ENCODE assay signal across 8 cellular contexts in genomic region chr3:66498718-66499611, GRCh38. TPM values are rescaled to one million over a fixed set of nuclear protein-coding genes. Genes with fewer than 3 reads are reported as not detected.
DNase-seq lines count a peak whose midpoint lies in the region; ATAC-seq lines count a peak whose summit lies in the region.

No MANE protein-coding gene starts in this region.

- peaks cover 17% of the 10 kb centered on the region for H3K27me3 Mint-ChIP-seq in activated T-helper 2 cell treated with anti-CD3 and anti-CD28 coated beads, Interferon-gamma antibody, Interleukin-2, Interleukin-4, amounts not matched to agents 10 μg/mL and 5 μg/mL and 100 μg/mL, durations not matched to agents 14 hours and 24 hours and 36 hours (ENCODE audit: low read depth)
- H3K27me3 Mint-ChIP-seq in immature natural killer cell (ENCODE audit: low read depth in 3 of 3): peaks cover 8 to 13% (median 11%) of the 10 kb centered on the region in 3 donors

- H3K4me1 Mint-ChIP-seq in activated T-helper 2 cell treated with anti-CD3 and anti-CD28 coated beads, Interferon-gamma antibody, Interleukin-2, Interleukin-4, amounts not matched to agents 10 μg/mL and 5 μg/mL and 100 μg/mL, durations not matched to agents 14 hours and 24 hours and 36 hours (ENCODE audit: low read depth): peaks cover 76% of the 10 kb centered on the region
- peaks cover 38 to 55% of the 10 kb centered on the region in 2 donors for H3K4me1 Mint-ChIP-seq in immature natural killer cell

- H3K4me3 Mint-ChIP-seq in activated T-helper 2 cell treated with anti-CD3 and anti-CD28 coated beads, Interferon-gamma antibody, Interleukin-2, Interleukin-4, amounts not matched to agents 10 μg/mL and 5 μg/mL and 100 μg/mL, durations not matched to agents 14 hours and 24 hours and 36 hours (ENCODE audit: low read depth): peak overlapping the region; percentile 96
- peak overlapping the region; percentile 89 to 95 (median 90) for H3K4me3 Mint-ChIP-seq in immature natural killer cell

- H3K27ac Mint-ChIP-seq in activated T-helper 2 cell treated with anti-CD3 and anti-CD28 coated beads, Interferon-gamma antibody, Interleukin-2, Interleukin-4, amounts not matched to agents 10 μg/mL and 5 μg/mL and 100 μg/mL, durations not matched to agents 14 hours and 24 hours and 36 hours: peak overlapping the region; percentile 84
- H3K27ac Mint-ChIP-seq in immature natural killer cell: peak overlapping the region in 4 of 6 donors; percentile 61 to 82 (median 70)

- DNase-seq in NCI-H82 (lab: John Stamatoyannopoulos, UW) (peak; percentile 21), NCI-H82 treated with DMSO at 0.1 percent for 48 hours (lab: John Stamatoyannopoulos, UW; ENCODE audit: unreplicated experiment) (no peak), immature natural killer cell (no peak), substantia nigra (lab: John Stamatoyannopoulos, UW) (peak in 27 of 49 donors; percentile 8 to 59 (median 29)), iPS-NIHi11 (ENCODE audit: low spot score) (no peak)
- no peak for DNase-seq in activated T-helper 2 cell treated with anti-CD3 and anti-CD28 coated beads, Interferon-gamma antibody, Interleukin-2, Interleukin-4, amounts not matched to agents 10 μg/mL and 5 μg/mL and 100 μg/mL, durations not matched to agents 14 hours and 24 hours and 36 hours (ENCODE audit: low spot score)

- no peaks in the 10 kb centered on the region for H3K9me3 Mint-ChIP-seq in activated T-helper 2 cell treated with anti-CD3 and anti-CD28 coated beads, Interferon-gamma antibody, Interleukin-2, Interleukin-4, amounts not matched to agents 10 μg/mL and 5 μg/mL and 100 μg/mL, durations not matched to agents 14 hours and 24 hours and 36 hours
- H3K9me3 Mint-ChIP-seq in immature natural killer cell: peaks cover 0 to 2% (median 0%) of the 10 kb centered on the region in 6 donors

- no peak for ATAC-seq in HG02759 (IDR thresholded peaks at IDR 0.05; ENCODE audit: unreplicated experiment)
- no peak for ATAC-seq in GM21786 (IDR thresholded peaks at IDR 0.05; ENCODE audit: unreplicated experiment)

- H3K36me3 Mint-ChIP-seq in activated T-helper 2 cell treated with anti-CD3 and anti-CD28 coated beads, Interferon-gamma antibody, Interleukin-2, Interleukin-4, amounts not matched to agents 10 μg/mL and 5 μg/mL and 100 μg/mL, durations not matched to agents 14 hours and 24 hours and 36 hours (ENCODE audit: low read depth): peaks cover 21% of the 10 kb centered on the region
- no peaks in the 10 kb centered on the region for H3K36me3 Mint-ChIP-seq in immature natural killer cell

- peak overlapping the region; percentile 51 for H3K27ac ChIP-seq in substantia nigra (ENCODE audit: low read depth, low read length, poor library complexity, severe bottlenecking)

- intact Hi-C loops in activated T-helper 2 cell treated with anti-CD3 and anti-CD28 coated beads, Interferon-gamma antibody, Interleukin-2, Interleukin-4, amounts not matched to agents 10 μg/mL and 5 μg/mL and 100 μg/mL, durations not matched to agents 14 hours and 24 hours and 36 hours (cut with micrococcal nuclease): loop anchor here (1.0 kb wide), 1 partner anchor 9 kb away; no protein-coding TSS in a partner anchor

RNA-seq across cellular contexts. Expression of gene LRIG1, which starts 1.9 kb away (rescaled TPM):
- 42.5 and 47.9 TPM in 2 replicates for total RNA-seq in activated T-helper 2 cell treated with anti-CD3 and anti-CD28 coated beads, Interferon-gamma antibody, Interleukin-2, Interleukin-4, amounts not matched to agents 10 μg/mL and 5 μg/mL and 100 μg/mL, durations not matched to agents 14 hours and 24 hours and 36 hours
- polyA plus RNA-seq in immature natural killer cell: 1 to 10 TPM; 4.4 to 9.7 (median 4.7) TPM

Comparison
In these comparisons a context has a peak if more than half of its experiments do, and no peak if none do; other contexts are left out.
1. DNase-seq: peak in NCI-H82 (single experiment) and substantia nigra (27 of 49); none in NCI-H82 treated with DMSO at 0.1 percent for 48 hours (single experiment), activated T-helper 2 cell treated with anti-CD3 and anti-CD28 coated beads, Interferon-gamma antibody, Interleukin-2, Interleukin-4, amounts not matched to agents 10 μg/mL and 5 μg/mL and 100 μg/mL, durations not matched to agents 14 hours and 24 hours and 36 hours (single experiment), immature natural killer cell (0 of 3) and iPS-NIHi11 (single experiment).